Comparison of ENCODE assay signal across 9 cellular contexts in genomic region chr9:1046639-1047604, GRCh38. TPM values are rescaled to one million over a fixed set of nuclear protein-coding genes. Genes with fewer than 3 reads are reported as not detected.
DNase-seq lines count a peak whose midpoint lies in the region; ATAC-seq and TF ChIP-seq lines count a peak whose summit lies in the region.
"Had no signal": no experiment of that assay in that cellular context is flagged by ENCODE, and none has a peak within 500 bp of the region (broad histone marks: within the 10 kb centered on the region; RNA-seq: fewer than 3 reads in every experiment).

No MANE protein-coding gene starts in this region.

- H3K27me3 Mint-ChIP-seq in activated naive CD4-positive, alpha-beta T cell treated with anti-CD3 and anti-CD28 coated beads for 36 hours (ENCODE audit: low read depth) = peaks cover 90% of the 10 kb centered on the region
- H3K27me3 Mint-ChIP-seq in activated naive CD8-positive, alpha-beta T cell treated with anti-CD3 and anti-CD28 coated beads, Interleukin-2, amount 10 ng/mL, durations not matched to agents 7 days and 5 days = peaks cover 90% of the 10 kb centered on the region

- H3K36me3 ChIP-seq in mucosa of rectum (ENCODE audit: control insufficient read depth in 2 of 2, insufficient read depth in 2 of 2, low read length in 2 of 2) = no peaks in the 10 kb centered on the region
- no peaks in the 10 kb centered on the region for H3K36me3 ChIP-seq in tibial artery

- H3K9me3 ChIP-seq in mucosa of rectum (ENCODE audit: control insufficient read depth in 2 of 2, low read length in 2 of 2) = no peaks in the 10 kb centered on the region
- no peaks in the 10 kb centered on the region for H3K9me3 ChIP-seq in tibial artery

- H3K4me3 Mint-ChIP-seq in activated naive CD4-positive, alpha-beta T cell treated with anti-CD3 and anti-CD28 coated beads for 36 hours = peak overlapping the region; percentile 77
- H3K4me3 Mint-ChIP-seq in activated naive CD8-positive, alpha-beta T cell treated with anti-CD3 and anti-CD28 coated beads, Interleukin-2, amount 10 ng/mL, durations not matched to agents 7 days and 5 days = peak overlapping the region; percentile 82

- H3K4me3 ChIP-seq in mucosa of rectum (ENCODE audit: low read length in 2 of 2) (peak overlapping the region; percentile 56 to 78), tibial artery (peak overlapping the region; percentile 26 to 48)

- no peak for TF ChIP-seq CTCF in tibial artery (IDR thresholded peaks at IDR 0.05)

- H3K36me3 Mint-ChIP-seq in activated naive CD4-positive, alpha-beta T cell treated with anti-CD3 and anti-CD28 coated beads for 36 hours (ENCODE audit: low read depth) = no peaks in the 10 kb centered on the region
- peaks cover 4% of the 10 kb centered on the region for H3K36me3 Mint-ChIP-seq in activated naive CD8-positive, alpha-beta T cell treated with anti-CD3 and anti-CD28 coated beads, Interleukin-2, amount 10 ng/mL, durations not matched to agents 7 days and 5 days

- CTCF ChIA-PET in activated naive CD4-positive, alpha-beta T cell treated with anti-CD3 and anti-CD28 coated beads for 36 hours (lab: Charles Lee) = interaction anchor here (0.6 kb wide), 1 partner anchor 106 kb away, joined by 4 read pairs; no protein-coding TSS in a partner anchor

- H3K27ac ChIP-seq in mucosa of rectum (ENCODE audit: low read depth in 2 of 2, low read length in 2 of 2) = no peak overlapping the region
- no peak overlapping the region for H3K27ac ChIP-seq in tibial artery

- DNase-seq in activated naive CD4-positive, alpha-beta T cell treated with anti-CD3 and anti-CD28 coated beads for 36 hours = no peak
- no peak for DNase-seq in activated naive CD4-positive, alpha-beta T cell (lab: John Stamatoyannopoulos, UW)
- peak; percentile 32 for DNase-seq in activated naive CD8-positive, alpha-beta T cell treated with anti-CD3 and anti-CD28 coated beads, Interleukin-2, amount 10 ng/mL, durations not matched to agents 7 days and 5 days
- DNase-seq in tibial artery = no peak
- DNase-seq in NCI-H1105 (lab: John Stamatoyannopoulos, UW) = no peak
- DNase-seq: AML-193 had no signal

- POLR2A ChIA-PET in activated naive CD8-positive, alpha-beta T cell treated with anti-CD3 and anti-CD28 coated beads, Interleukin-2, amount 10 ng/mL, durations not matched to agents 7 days and 5 days (lab: Charles Lee) = no interaction called here

- H3K27me3 ChIP-seq in mucosa of rectum (ENCODE audit: control insufficient read depth in 2 of 2, insufficient read depth in 2 of 2, low read length in 2 of 2) = peaks cover 44 to 59% of the 10 kb centered on the region in 2 donors
- peaks cover 0 to 93% of the 10 kb centered on the region in 2 donors for H3K27me3 ChIP-seq in tibial artery

- H3K27ac Mint-ChIP-seq in activated naive CD4-positive, alpha-beta T cell treated with anti-CD3 and anti-CD28 coated beads for 36 hours = no peak overlapping the region
- no peak overlapping the region for H3K27ac Mint-ChIP-seq in activated naive CD8-positive, alpha-beta T cell treated with anti-CD3 and anti-CD28 coated beads, Interleukin-2, amount 10 ng/mL, durations not matched to agents 7 days and 5 days

- ATAC-seq in activated naive CD8-positive, alpha-beta T cell treated with anti-CD3 and anti-CD28 coated beads, Interleukin-2, amount 10 ng/mL, durations not matched to agents 7 days and 5 days (ENCODE audit: low read depth) = no peak
- no peak for ATAC-seq in HG03175 (IDR thresholded peaks at IDR 0.05; ENCODE audit: unreplicated experiment)
- no peak for ATAC-seq in HG03280 (IDR thresholded peaks at IDR 0.05; ENCODE audit: unreplicated experiment)

- no peaks in the 10 kb centered on the region for H3K9me3 Mint-ChIP-seq in activated naive CD4-positive, alpha-beta T cell treated with anti-CD3 and anti-CD28 coated beads for 36 hours
- H3K9me3 Mint-ChIP-seq in activated naive CD8-positive, alpha-beta T cell treated with anti-CD3 and anti-CD28 coated beads, Interleukin-2, amount 10 ng/mL, durations not matched to agents 7 days and 5 days = peaks cover 8% of the 10 kb centered on the region

- peaks cover 63% of the 10 kb centered on the region for H3K4me1 Mint-ChIP-seq in activated naive CD4-positive, alpha-beta T cell treated with anti-CD3 and anti-CD28 coated beads for 36 hours (ENCODE audit: low read depth)
- peaks cover 32% of the 10 kb centered on the region for H3K4me1 Mint-ChIP-seq in activated naive CD8-positive, alpha-beta T cell treated with anti-CD3 and anti-CD28 coated beads, Interleukin-2, amount 10 ng/mL, durations not matched to agents 7 days and 5 days

- intact Hi-C loops in activated naive CD4-positive, alpha-beta T cell treated with anti-CD3 and anti-CD28 coated beads for 36 hours (cut with micrococcal nuclease) = loop anchor here (10.0 kb wide), 2 partner anchors 968 to 1108 kb away; partner anchors contain the start of gene SMARCA2
- intact Hi-C loops in tibial artery (cut with DNase I; ENCODE audit: low total_unique reads) = no loop called here

- H3K9ac ChIP-seq in mucosa of rectum (ENCODE audit: low read depth in 1 of 2, low read length in 2 of 2) = no peak overlapping the region

- H3K4me1 ChIP-seq in mucosa of rectum (ENCODE audit: control insufficient read depth in 2 of 2, insufficient read depth in 2 of 2, low read length in 2 of 2) (peaks cover 16 to 18% of the 10 kb centered on the region in 2 donors), tibial artery (peaks cover 0 to 55% (median 40%) of the 10 kb centered on the region in 4 donors)

RNA-seq across cellular contexts. Expression of gene DMRT2, which starts 3.2 kb away (rescaled TPM):
- not detected for total RNA-seq in activated naive CD4-positive, alpha-beta T cell treated with anti-CD3 and anti-CD28 coated beads for 36 hours
- not detected for total RNA-seq in activated naive CD8-positive, alpha-beta T cell treated with anti-CD3 and anti-CD28 coated beads, Interleukin-2, amount 10 ng/mL, durations not matched to agents 7 days and 5 days
